In the genomic region with DNA sequence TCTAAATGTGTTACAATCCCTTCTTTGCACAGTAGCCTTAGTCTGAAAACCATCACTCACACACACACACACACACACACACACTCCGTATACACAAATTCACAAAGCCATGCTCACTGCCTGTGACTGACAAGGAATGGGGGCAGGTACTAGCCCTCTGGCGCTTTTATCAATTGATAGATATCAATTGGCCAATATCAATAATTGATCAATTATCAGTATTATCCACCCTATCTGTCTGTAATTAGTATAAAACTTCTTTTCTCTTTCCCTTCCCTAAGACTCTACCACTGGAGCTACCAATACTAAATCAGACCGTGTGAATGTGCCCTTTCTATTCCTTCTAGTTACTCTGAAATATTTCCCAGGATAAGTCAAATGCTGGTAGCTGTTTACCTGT, we compare ENCODE assay signal across 1 cellular context.
TF ChIP-seq lines count a peak whose summit lies in the region.

No MANE protein-coding gene starts in this region.

TF ChIP-seq in HepG2, 621 proteins besides CTCF, POLR2A, EP300 and RAD21:
- TF ChIP-seq ZNF180 (CRISPR knock-in tag; IDR thresholded peaks at IDR 0.05; ENCODE audit: borderline replicate concordance, low read depth) (no peak), ZNF205 (CRISPR knock-in tag; IDR thresholded peaks at IDR 0.05) (no peak), ZNF772 (CRISPR knock-in tag; IDR thresholded peaks at IDR 0.05) (no peak), HMG20B (CRISPR knock-in tag; conservative IDR thresholded peaks at IDR 0.05) (no peak), ZNF619 (CRISPR knock-in tag; IDR thresholded peaks at IDR 0.05) (no peak), ZNF256 (CRISPR knock-in tag; conservative IDR thresholded peaks at IDR 0.05) (no peak), SRSF4 (IDR thresholded peaks at IDR 0.05; ENCODE audit: low read depth, low read length, poor library complexity, severe bottlenecking) (no peak), ZNF550 (CRISPR knock-in tag; IDR thresholded peaks at IDR 0.05; ENCODE audit: borderline replicate concordance) (no peak), ZNF616 (CRISPR knock-in tag; IDR thresholded peaks at IDR 0.05; ENCODE audit: low read depth) (no peak), ZNF292 (CRISPR knock-in tag; IDR thresholded peaks at IDR 0.05; ENCODE audit: borderline replicate concordance, low read depth) (no peak), KLF16 (CRISPR knock-in tag; IDR thresholded peaks at IDR 0.05) (no peak), ZNF343 (CRISPR knock-in tag; IDR thresholded peaks at IDR 0.05) (no peak), ZMYM3 (CRISPR knock-in tag; IDR thresholded peaks at IDR 0.05) (no peak)
- TF ChIP-seq, protein P1, sequence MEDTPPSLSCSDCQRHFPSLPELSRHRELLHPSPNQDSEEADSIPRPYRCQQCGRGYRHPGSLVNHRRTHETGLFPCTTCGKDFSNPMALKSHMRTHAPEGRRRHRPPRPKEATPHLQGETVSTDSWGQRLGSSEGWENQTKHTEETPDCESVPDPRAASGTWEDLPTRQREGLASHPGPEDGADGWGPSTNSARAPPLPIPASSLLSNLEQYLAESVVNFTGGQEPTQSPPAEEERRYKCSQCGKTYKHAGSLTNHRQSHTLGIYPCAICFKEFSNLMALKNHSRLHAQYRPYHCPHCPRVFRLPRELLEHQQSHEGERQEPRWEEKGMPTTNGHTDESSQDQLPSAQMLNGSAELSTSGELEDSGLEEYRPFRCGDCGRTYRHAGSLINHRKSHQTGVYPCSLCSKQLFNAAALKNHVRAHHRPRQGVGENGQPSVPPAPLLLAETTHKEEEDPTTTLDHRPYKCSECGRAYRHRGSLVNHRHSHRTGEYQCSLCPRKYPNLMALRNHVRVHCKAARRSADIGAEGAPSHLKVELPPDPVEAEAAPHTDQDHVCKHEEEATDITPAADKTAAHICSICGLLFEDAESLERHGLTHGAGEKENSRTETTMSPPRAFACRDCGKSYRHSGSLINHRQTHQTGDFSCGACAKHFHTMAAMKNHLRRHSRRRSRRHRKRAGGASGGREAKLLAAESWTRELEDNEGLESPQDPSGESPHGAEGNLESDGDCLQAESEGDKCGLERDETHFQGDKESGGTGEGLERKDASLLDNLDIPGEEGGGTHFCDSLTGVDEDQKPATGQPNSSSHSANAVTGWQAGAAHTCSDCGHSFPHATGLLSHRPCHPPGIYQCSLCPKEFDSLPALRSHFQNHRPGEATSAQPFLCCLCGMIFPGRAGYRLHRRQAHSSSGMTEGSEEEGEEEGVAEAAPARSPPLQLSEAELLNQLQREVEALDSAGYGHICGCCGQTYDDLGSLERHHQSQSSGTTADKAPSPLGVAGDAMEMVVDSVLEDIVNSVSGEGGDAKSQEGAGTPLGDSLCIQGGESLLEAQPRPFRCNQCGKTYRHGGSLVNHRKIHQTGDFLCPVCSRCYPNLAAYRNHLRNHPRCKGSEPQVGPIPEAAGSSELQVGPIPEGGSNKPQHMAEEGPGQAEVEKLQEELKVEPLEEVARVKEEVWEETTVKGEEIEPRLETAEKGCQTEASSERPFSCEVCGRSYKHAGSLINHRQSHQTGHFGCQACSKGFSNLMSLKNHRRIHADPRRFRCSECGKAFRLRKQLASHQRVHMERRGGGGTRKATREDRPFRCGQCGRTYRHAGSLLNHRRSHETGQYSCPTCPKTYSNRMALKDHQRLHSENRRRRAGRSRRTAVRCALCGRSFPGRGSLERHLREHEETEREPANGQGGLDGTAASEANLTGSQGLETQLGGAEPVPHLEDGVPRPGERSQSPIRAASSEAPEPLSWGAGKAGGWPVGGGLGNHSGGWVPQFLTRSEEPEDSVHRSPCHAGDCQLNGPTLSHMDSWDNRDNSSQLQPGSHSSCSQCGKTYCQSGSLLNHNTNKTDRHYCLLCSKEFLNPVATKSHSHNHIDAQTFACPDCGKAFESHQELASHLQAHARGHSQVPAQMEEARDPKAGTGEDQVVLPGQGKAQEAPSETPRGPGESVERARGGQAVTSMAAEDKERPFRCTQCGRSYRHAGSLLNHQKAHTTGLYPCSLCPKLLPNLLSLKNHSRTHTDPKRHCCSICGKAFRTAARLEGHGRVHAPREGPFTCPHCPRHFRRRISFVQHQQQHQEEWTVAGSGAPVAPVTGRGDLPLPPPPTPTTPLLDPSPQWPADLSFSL (CRISPR knock-in tag; IDR thresholded peaks at IDR 0.05): no peak
